23 cellular contexts compared by ENCODE assay signal in the genomic region with DNA sequence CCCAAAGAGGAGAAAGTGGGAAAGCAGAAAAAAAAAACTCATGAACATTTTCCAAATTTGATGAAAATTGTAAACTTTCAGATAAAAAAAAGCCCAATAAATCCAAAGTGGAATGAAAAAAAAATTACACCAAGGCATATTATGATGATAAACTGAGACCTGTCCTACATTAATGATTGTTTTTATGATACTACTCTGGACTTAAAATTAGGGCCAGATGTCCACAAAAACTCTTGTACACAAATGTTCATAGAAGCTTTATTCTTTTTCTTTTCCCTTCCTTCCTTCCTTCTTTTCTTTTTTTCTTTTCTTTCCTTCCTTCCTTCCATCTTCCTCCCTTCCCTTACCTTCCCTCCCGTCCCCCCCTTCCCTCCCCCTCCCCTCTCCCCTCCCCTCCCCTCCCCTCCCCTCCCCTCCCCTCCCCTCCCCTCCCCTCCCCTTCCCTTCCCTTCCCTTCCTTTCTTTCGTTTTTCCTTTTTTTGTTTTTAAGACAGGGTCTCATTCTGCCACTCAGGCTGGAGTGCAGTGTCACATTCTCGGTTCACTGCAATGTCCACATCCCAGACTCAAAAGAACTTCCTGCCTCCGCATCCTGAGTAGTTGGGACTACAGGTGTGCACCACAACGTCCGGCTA.
"Had no signal": no experiment of that assay in that cellular context is flagged by ENCODE, and none has a peak within 500 bp of the region (broad histone marks: within the 10 kb centered on the region; RNA-seq: fewer than 3 reads in every experiment).

No MANE protein-coding gene starts in this region.

- ATAC-seq: Panc1, PC-3, T-cell had no signal

- DNase-seq: IMR-90; Kasumi-1; MM.1S; NCI-H1092 treated with DMSO at 0.1 percent for 48 hours; NCI-H1436; NCI-H187; NCI-H2029; NCI-H2081 treated with DMSO at 0.1 percent for 48 hours; NCI-H2171; NCI-H226; NCI-H446; NCI-H524; NCI-H526 treated with DMSO at 0.1 percent for 48 hours; NCI-H774; NK-92 treated with Interleukin-12 subunit alpha and Interleukin-12 subunit beta, amount 100 ng/mL, for 24 hours; PC-3; SHP77; SK-N-SH; SW 1271; T-cell had no signal

- H3K9ac ChIP-seq: KMS-11, SK-N-SH had no signal

- H3K4me2 ChIP-seq: KMS-11, SK-N-SH had no signal

- H3K27ac ChIP-seq: KMS-11, RWPE1 had no signal
